ENCODE assay signal across 11 cellular contexts in genomic region chr13:40476175-40476958, GRCh38.
A peak's percentile ranks its signal among the peaks of the same experiment; 100 is the strongest.
DNase-seq lines count a peak whose midpoint lies in the region; ATAC-seq, FAIRE-seq and TF ChIP-seq lines count a peak whose summit lies in the region.
"Had no signal": no experiment of that assay in that cellular context is flagged by ENCODE, and none has a peak within 500 bp of the region (broad histone marks: within the 10 kb centered on the region; RNA-seq: fewer than 3 reads in every experiment).

No MANE protein-coding gene starts in this region.

- H3K9me3 Mint-ChIP-seq in WTC11: peaks cover 12% of the 10 kb centered on the region
- H3K9me3 Mint-ChIP-seq in stimulated activated effector memory CD8-positive, alpha-beta T cell treated with anti-CD3 and anti-CD28 coated beads, Interleukin-12 subunit alpha, Interleukin-12 subunit beta, amount 100 ng/mL, for 72 hours: no peaks in the 10 kb centered on the region

- no peaks in the 10 kb centered on the region for H3K79me2 ChIP-seq in GM23248 (ENCODE audit: insufficient read depth)

- 3 to 5% methylated on average over 4 of the region's 4 CpGs for WGBS in GM23248 (ENCODE audit: low coverage in 1 of 2, low lambda C conversion rate in 2 of 2, missing lambda C conversion rate in 2 of 2), 2 experiments
- WGBS in stomach, 5 donors: 17 to 42% (median 23%) methylated on average over 4 of the region's 4 CpGs

- TF ChIP-seq CTCF in WTC11 (IDR thresholded peaks at IDR 0.05) (no peak), stomach (IDR thresholded peaks at IDR 0.05) (no peak)

- no peak overlapping the region for H3K4me3 Mint-ChIP-seq in WTC11
- H3K4me3 Mint-ChIP-seq in stimulated activated effector memory CD8-positive, alpha-beta T cell treated with anti-CD3 and anti-CD28 coated beads, Interleukin-12 subunit alpha, Interleukin-12 subunit beta, amount 100 ng/mL, for 72 hours: no peak overlapping the region
- H3K4me3 Mint-ChIP-seq: neural progenitor cell had no signal

- no peaks in the 10 kb centered on the region for H3K27me3 ChIP-seq in GM23248 (replicated peaks; ENCODE audit: insufficient read depth)
- no peaks in the 10 kb centered on the region for H3K27me3 ChIP-seq in stomach
- H3K27me3 ChIP-seq: neural progenitor cell had no signal

- no peak overlapping the region for H3K4me3 ChIP-seq in GM23248
- no peak overlapping the region for H3K4me3 ChIP-seq in stomach
- H3K4me3 ChIP-seq: neural progenitor cell had no signal

- no peaks in the 10 kb centered on the region for H3K9me3 ChIP-seq in GM23248 (ENCODE audit: low read depth)
- no peaks in the 10 kb centered on the region for H3K9me3 ChIP-seq in stomach

- peaks cover 35% of the 10 kb centered on the region for H3K4me1 Mint-ChIP-seq in WTC11
- H3K4me1 Mint-ChIP-seq in stimulated activated effector memory CD8-positive, alpha-beta T cell treated with anti-CD3 and anti-CD28 coated beads, Interleukin-12 subunit alpha, Interleukin-12 subunit beta, amount 100 ng/mL, for 72 hours: peaks cover 17% of the 10 kb centered on the region

- peak overlapping the region; percentile 17 for H3K4me2 ChIP-seq in GM23248 (ENCODE audit: unreplicated experiment)
- H3K4me2 ChIP-seq: neural progenitor cell had no signal

- no peak for TF ChIP-seq POLR2A in stomach (IDR thresholded peaks at IDR 0.05)
- TF ChIP-seq POLR2A in GM12891 (IDR thresholded peaks at IDR 0.05; ENCODE audit: low read depth, low read length): no peak

- H3K4me1 ChIP-seq in GM23248 (ENCODE audit: insufficient read depth) (peaks cover 10% of the 10 kb centered on the region), stomach (peaks cover 14 to 50% (median 31%) of the 10 kb centered on the region in 4 donors)

- H3K9me2 ChIP-seq in GM23248 (ENCODE audit: insufficient read depth): no peaks in the 10 kb centered on the region

- H3K9ac ChIP-seq in GM23248: no peak overlapping the region
- H3K9ac ChIP-seq: neural progenitor cell had no signal

- FAIRE-seq in GM12891 (lab: Jason Lieb, UNC): no peak

- in situ Hi-C loops in GM23248 (cut with MboI): no loop called here

- intact Hi-C loops in left cardiac atrium (cut with DNase I): loop anchor here in 1 of 2 donors (5.0 kb wide), 1 partner anchor 69 kb away; no protein-coding TSS in a partner anchor
- intact Hi-C loops in stomach (cut with DNase I; ENCODE audit: low total_unique reads): no loop called here

- no peak overlapping the region for H2AFZ ChIP-seq in GM23248
- H2AFZ ChIP-seq: neural progenitor cell had no signal

- no peaks in the 10 kb centered on the region for H4K20me1 ChIP-seq in GM23248 (ENCODE audit: insufficient read depth)

- no peak for TF ChIP-seq EP300 in stomach (IDR thresholded peaks at IDR 0.05)

- no peaks in the 10 kb centered on the region for H3K27me3 Mint-ChIP-seq in WTC11 (ENCODE audit: low read depth)

- H3K27ac Mint-ChIP-seq in WTC11: no peak overlapping the region
- no peak overlapping the region for H3K27ac Mint-ChIP-seq in stimulated activated effector memory CD8-positive, alpha-beta T cell treated with anti-CD3 and anti-CD28 coated beads, Interleukin-12 subunit alpha, Interleukin-12 subunit beta, amount 100 ng/mL, for 72 hours
- H3K27ac Mint-ChIP-seq: neural progenitor cell had no signal

- H3K36me3 ChIP-seq in GM23248 (ENCODE audit: low read depth): no peaks in the 10 kb centered on the region
- H3K36me3 ChIP-seq in stomach: no peaks in the 10 kb centered on the region
- H3K36me3 ChIP-seq: neural progenitor cell had no signal

- ATAC-seq in WTC11 (no peak), left cardiac atrium (peak; percentile 53 to 67), HG02852 (IDR thresholded peaks at IDR 0.05; ENCODE audit: unreplicated experiment) (no peak)
- no peak for ATAC-seq in stimulated activated effector memory CD8-positive, alpha-beta T cell treated with anti-CD3 and anti-CD28 coated beads, Interleukin-12 subunit alpha, Interleukin-12 subunit beta, amount 100 ng/mL, for 72 hours

- CTCF ChIA-PET in WTC11 (lab: Charles Lee): no interaction called here

- no peaks in the 10 kb centered on the region for H3F3A ChIP-seq in GM23248 (ENCODE audit: insufficient read depth)

- H3K27ac ChIP-seq in GM23248 (peak overlapping the region; percentile 7; the same call in 1 of the 2 replicates), stomach (peak overlapping the region in 3 of 5 donors; percentile 30 to 51 (median 40))
- H3K27ac ChIP-seq: neural progenitor cell had no signal

- no peaks in the 10 kb centered on the region for H3K36me3 Mint-ChIP-seq in WTC11
- H3K36me3 Mint-ChIP-seq in stimulated activated effector memory CD8-positive, alpha-beta T cell treated with anti-CD3 and anti-CD28 coated beads, Interleukin-12 subunit alpha, Interleukin-12 subunit beta, amount 100 ng/mL, for 72 hours: no peaks in the 10 kb centered on the region
- H3K36me3 Mint-ChIP-seq: neural progenitor cell had no signal

- POLR2A ChIA-PET in WTC11 (lab: Charles Lee): interaction anchor here (0.8 kb wide), 1 partner anchor 121 kb away, joined by 7 read pairs; no protein-coding TSS in a partner anchor

- DNase-seq in GM23248: peak; percentile 46
- DNase-seq in WTC11 (ENCODE audit: low spot score): no peak
- DNase-seq in left cardiac atrium: no peak
- DNase-seq in stomach: no peak
- DNase-seq in GM12891 (ENCODE audit: insufficient read length, low spot score): no peak
- no peak for DNase-seq in stimulated activated effector memory CD8-positive, alpha-beta T cell treated with anti-CD3 and anti-CD28 coated beads, Interleukin-12 subunit alpha, Interleukin-12 subunit beta, amount 100 ng/mL, for 72 hours (ENCODE audit: low spot score in 2 of 2)
- DNase-seq: activated effector memory CD4-positive, alpha-beta T cell treated with Interleukin-2 at 50 U/mL for 16 hours; stimulated activated CD4-positive, alpha-beta T cell treated with anti-CD3 and anti-CD28 coated beads, Interleukin-2, amount 100 ng/mL, for 48 hours; substantia nigra had no signal

TF ChIP-seq in WTC11, 78 proteins besides CTCF, POLR2A, EP300 and RAD21:
- TF ChIP-seq ERG (CRISPR knock-in tag; IDR thresholded peaks at IDR 0.05) (no peak), GABPB1 (CRISPR knock-in tag; IDR thresholded peaks at IDR 0.05) (0 out of 2 replicates have a peak, but pooled peaks have one; percentile 13), MXD4 (CRISPR knock-in tag; IDR thresholded peaks at IDR 0.05; ENCODE audit: borderline replicate concordance) (no peak)

TF ChIP-seq in GM12891, 5 proteins besides CTCF, POLR2A, EP300 and RAD21:
- no peak for TF ChIP-seq TAF1 (IDR thresholded peaks at IDR 0.05; ENCODE audit: low read depth, low read length)
- no peak for TF ChIP-seq POU2F2 (IDR thresholded peaks at IDR 0.05; ENCODE audit: low read depth, low read length)
- TF ChIP-seq POLR2AphosphoS5 (IDR thresholded peaks at IDR 0.05; ENCODE audit: low read depth, low read length): no peak
- TF ChIP-seq PAX5 (IDR thresholded peaks at IDR 0.05; ENCODE audit: insufficient read depth, low read length, severe bottlenecking): no peak
- no peak for TF ChIP-seq SPI1 (IDR thresholded peaks at IDR 0.05; ENCODE audit: low read depth, low read length)

Comparison
In these comparisons a context has a peak if more than half of its experiments do, and no peak if none do; other contexts are left out.
1. ATAC-seq: peak in left cardiac atrium (2 of 2); none in WTC11 (single experiment), HG02852 (single experiment) and stimulated activated effector memory CD8-positive, alpha-beta T cell treated with anti-CD3 and anti-CD28 coated beads, Interleukin-12 subunit alpha, Interleukin-12 subunit beta, amount 100 ng/mL, for 72 hours (single experiment).